ENCODE assay signal across 1 cellular context in the genomic region with DNA sequence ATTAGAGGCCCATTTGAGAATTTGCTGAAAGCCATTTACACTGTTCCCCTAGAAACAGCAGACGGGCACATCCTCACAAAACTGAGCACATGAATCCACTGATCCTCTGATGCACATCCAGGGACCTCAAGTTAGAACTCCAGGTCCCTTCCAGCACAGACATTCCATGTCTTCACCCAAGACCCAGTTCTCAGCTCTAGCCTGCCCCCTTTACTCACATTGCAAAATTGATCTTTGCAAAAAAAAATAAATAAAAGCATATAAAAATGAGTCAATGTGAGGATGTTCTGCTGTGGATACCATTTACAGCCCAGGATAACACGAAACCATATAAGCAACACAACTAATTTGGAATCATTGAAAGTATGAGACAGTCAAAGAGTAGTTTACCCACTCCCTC.
TF ChIP-seq lines count a peak whose summit lies in the region.

No MANE protein-coding gene starts in this region.

TF ChIP-seq in HCT116, 20 proteins besides CTCF, POLR2A, EP300 and RAD21 (continued from another document):
- TF ChIP-seq, protein P1, sequence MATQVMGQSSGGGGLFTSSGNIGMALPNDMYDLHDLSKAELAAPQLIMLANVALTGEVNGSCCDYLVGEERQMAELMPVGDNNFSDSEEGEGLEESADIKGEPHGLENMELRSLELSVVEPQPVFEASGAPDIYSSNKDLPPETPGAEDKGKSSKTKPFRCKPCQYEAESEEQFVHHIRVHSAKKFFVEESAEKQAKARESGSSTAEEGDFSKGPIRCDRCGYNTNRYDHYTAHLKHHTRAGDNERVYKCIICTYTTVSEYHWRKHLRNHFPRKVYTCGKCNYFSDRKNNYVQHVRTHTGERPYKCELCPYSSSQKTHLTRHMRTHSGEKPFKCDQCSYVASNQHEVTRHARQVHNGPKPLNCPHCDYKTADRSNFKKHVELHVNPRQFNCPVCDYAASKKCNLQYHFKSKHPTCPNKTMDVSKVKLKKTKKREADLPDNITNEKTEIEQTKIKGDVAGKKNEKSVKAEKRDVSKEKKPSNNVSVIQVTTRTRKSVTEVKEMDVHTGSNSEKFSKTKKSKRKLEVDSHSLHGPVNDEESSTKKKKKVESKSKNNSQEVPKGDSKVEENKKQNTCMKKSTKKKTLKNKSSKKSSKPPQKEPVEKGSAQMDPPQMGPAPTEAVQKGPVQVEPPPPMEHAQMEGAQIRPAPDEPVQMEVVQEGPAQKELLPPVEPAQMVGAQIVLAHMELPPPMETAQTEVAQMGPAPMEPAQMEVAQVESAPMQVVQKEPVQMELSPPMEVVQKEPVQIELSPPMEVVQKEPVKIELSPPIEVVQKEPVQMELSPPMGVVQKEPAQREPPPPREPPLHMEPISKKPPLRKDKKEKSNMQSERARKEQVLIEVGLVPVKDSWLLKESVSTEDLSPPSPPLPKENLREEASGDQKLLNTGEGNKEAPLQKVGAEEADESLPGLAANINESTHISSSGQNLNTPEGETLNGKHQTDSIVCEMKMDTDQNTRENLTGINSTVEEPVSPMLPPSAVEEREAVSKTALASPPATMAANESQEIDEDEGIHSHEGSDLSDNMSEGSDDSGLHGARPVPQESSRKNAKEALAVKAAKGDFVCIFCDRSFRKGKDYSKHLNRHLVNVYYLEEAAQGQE (IDR thresholded peaks at IDR 0.05; ENCODE audit: low read depth): no peak
